11 cellular contexts compared by ENCODE assay signal in the genomic region with DNA sequence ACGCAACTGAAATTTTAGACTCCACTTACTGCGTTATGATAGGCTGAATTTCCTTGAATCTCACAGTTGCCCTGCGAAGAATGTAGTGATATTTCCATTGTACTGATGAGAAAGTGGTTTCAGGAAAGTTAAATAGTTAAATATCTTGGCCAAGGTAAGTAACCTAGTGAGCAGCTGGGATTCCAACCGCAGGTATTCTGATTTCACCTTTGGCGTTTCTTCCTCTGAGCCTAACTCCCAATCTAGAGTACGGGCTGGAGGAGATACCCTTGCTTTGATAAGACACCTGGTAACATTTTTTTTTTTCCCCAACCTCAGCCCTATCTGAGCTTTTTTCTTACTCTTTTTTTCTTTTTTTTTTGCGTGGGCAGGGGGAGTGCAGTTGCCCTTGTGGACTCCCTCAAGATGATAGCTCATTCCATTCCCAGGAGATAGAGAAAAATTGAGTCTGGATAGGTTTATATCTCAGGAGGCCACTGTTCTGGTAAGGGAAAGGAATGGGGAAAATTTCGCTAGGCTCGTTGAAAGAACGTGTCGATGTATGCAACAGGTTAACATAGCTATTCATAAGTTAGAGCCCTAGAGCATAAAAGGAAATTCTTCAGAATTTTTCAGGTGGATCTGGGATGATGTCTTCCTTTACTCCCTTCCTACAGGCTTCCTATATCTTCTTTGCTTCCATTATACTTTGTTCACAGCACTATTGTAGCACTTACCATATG. TPM values are rescaled to one million over a fixed set of nuclear protein-coding genes. Genes with fewer than 3 reads are reported as not detected.
DNase-seq lines count a peak whose midpoint lies in the region; ATAC-seq and TF ChIP-seq lines count a peak whose summit lies in the region.
"Had no signal": no experiment of that assay in that cellular context is flagged by ENCODE, and none has a peak within 500 bp of the region (broad histone marks: within the 10 kb centered on the region; RNA-seq: fewer than 3 reads in every experiment).

No MANE protein-coding gene starts in this region.

- no peaks in the 10 kb centered on the region for H4K20me1 ChIP-seq in SU-DHL-6 (ENCODE audit: low read depth, low read length)

- peak overlapping the region; percentile 5 for H3K27ac Mint-ChIP-seq in stimulated activated memory B cell treated with anti-CD40 and anti-IgM and Interleukin-4, amounts not matched to agents 10 μg/mL and 1 μg/mL and 100 μg/mL, for 72 hours

- no peaks in the 10 kb centered on the region for H3K9me3 Mint-ChIP-seq in activated T-cell treated with anti-CD3 and anti-CD28 coated beads, Interleukin-2, amount 50 U/mL, for 4 hours
- H3K9me3 Mint-ChIP-seq in stimulated activated memory B cell treated with anti-CD40 and anti-IgM and Interleukin-4, amounts not matched to agents 10 μg/mL and 1 μg/mL and 100 μg/mL, for 72 hours = peaks cover 5% of the 10 kb centered on the region

- H3K9me3 ChIP-seq in SU-DHL-6 (ENCODE audit: insufficient read depth, low read length) (no peaks in the 10 kb centered on the region), endocrine pancreas (ENCODE audit: control insufficient read depth, low read length) (no peaks in the 10 kb centered on the region)
- H3K9me3 ChIP-seq: gastroesophageal sphincter, uterus had no signal

- H3K27ac ChIP-seq in SU-DHL-6 (ENCODE audit: low read depth, low read length) = no peak overlapping the region
- H3K27ac ChIP-seq: gastroesophageal sphincter, uterus had no signal

- H3K36me3 ChIP-seq in SU-DHL-6 (ENCODE audit: low read length) (no peaks in the 10 kb centered on the region), endocrine pancreas (ENCODE audit: control insufficient read depth, insufficient read depth, low read length) (no peaks in the 10 kb centered on the region)
- H3K36me3 ChIP-seq: gastroesophageal sphincter, uterus had no signal

- H3K27me3 ChIP-seq in SU-DHL-6 (ENCODE audit: low read length) (no peaks in the 10 kb centered on the region), endocrine pancreas (ENCODE audit: control insufficient read depth, insufficient read depth, low read length) (no peaks in the 10 kb centered on the region)
- H3K27me3 ChIP-seq: gastroesophageal sphincter, uterus had no signal

- peak overlapping the region; percentile 31 for H3K4me2 ChIP-seq in SU-DHL-6 (ENCODE audit: low read depth, low read length, poor library complexity, severe bottlenecking)

- peak overlapping the region; percentile 74 for H3K4me3 Mint-ChIP-seq in activated T-cell treated with anti-CD3 and anti-CD28 coated beads, Interleukin-2, amount 50 U/mL, for 4 hours
- peak overlapping the region; percentile 55 for H3K4me3 Mint-ChIP-seq in stimulated activated memory B cell treated with anti-CD40 and anti-IgM and Interleukin-4, amounts not matched to agents 10 μg/mL and 1 μg/mL and 100 μg/mL, for 72 hours

- DNase-seq in activated T-cell treated with anti-CD3 and anti-CD28 coated beads, Interleukin-2, amount 50 U/mL, for 4 hours = no peak
- no peak for DNase-seq in activated T-cell treated with anti-CD3 and anti-CD28 coated beads, Interleukin-2, amount 50 U/mL, for 48 hours
- no peak for DNase-seq in left lobe of liver (ENCODE audit: low spot score)

- TF ChIP-seq CTCF in SU-DHL-6 (IDR thresholded peaks at IDR 0.05; ENCODE audit: insufficient read depth, low read length, poor library complexity, severe bottlenecking) = no peak

- H3K4me1 Mint-ChIP-seq in activated T-cell treated with anti-CD3 and anti-CD28 coated beads, Interleukin-2, amount 50 U/mL, for 4 hours (ENCODE audit: low read depth) = peaks cover 8% of the 10 kb centered on the region
- H3K4me1 Mint-ChIP-seq in stimulated activated memory B cell treated with anti-CD40 and anti-IgM and Interleukin-4, amounts not matched to agents 10 μg/mL and 1 μg/mL and 100 μg/mL, for 72 hours = peaks cover 11% of the 10 kb centered on the region

- no peaks in the 10 kb centered on the region for H3K36me3 Mint-ChIP-seq in activated T-cell treated with anti-CD3 and anti-CD28 coated beads, Interleukin-2, amount 50 U/mL, for 4 hours (ENCODE audit: insufficient read depth)
- H3K36me3 Mint-ChIP-seq in stimulated activated memory B cell treated with anti-CD40 and anti-IgM and Interleukin-4, amounts not matched to agents 10 μg/mL and 1 μg/mL and 100 μg/mL, for 72 hours = no peaks in the 10 kb centered on the region

- no peaks in the 10 kb centered on the region for H3K79me2 ChIP-seq in SU-DHL-6 (ENCODE audit: insufficient read depth, low read length)

- no peak overlapping the region for H3K4me3 ChIP-seq in SU-DHL-6 (ENCODE audit: insufficient read depth, low read length, poor library complexity, severe bottlenecking)
- H3K4me3 ChIP-seq in endocrine pancreas (ENCODE audit: control insufficient read depth, insufficient read depth, low read length) = peak overlapping the region; percentile 79
- H3K4me3 ChIP-seq: uterus had no signal

- peak overlapping the region; percentile 14 for H2AFZ ChIP-seq in SU-DHL-6 (ENCODE audit: low read depth, low read length, severe bottlenecking)

- H3K27me3 Mint-ChIP-seq in activated T-cell treated with anti-CD3 and anti-CD28 coated beads, Interleukin-2, amount 50 U/mL, for 4 hours (ENCODE audit: low read depth) = no peaks in the 10 kb centered on the region
- H3K27me3 Mint-ChIP-seq in stimulated activated memory B cell treated with anti-CD40 and anti-IgM and Interleukin-4, amounts not matched to agents 10 μg/mL and 1 μg/mL and 100 μg/mL, for 72 hours = no peaks in the 10 kb centered on the region

- no peaks in the 10 kb centered on the region for H3F3A ChIP-seq in SU-DHL-6 (ENCODE audit: insufficient read depth)

- H3K9ac ChIP-seq in SU-DHL-6 (ENCODE audit: low read length) (no peak overlapping the region), endocrine pancreas (ENCODE audit: control insufficient read depth, insufficient read depth, low read length) (peak overlapping the region; percentile 11)

- H3K4me1 ChIP-seq in endocrine pancreas (ENCODE audit: control insufficient read depth, insufficient read depth, low read length) = peaks cover 4% of the 10 kb centered on the region
- H3K4me1 ChIP-seq: gastroesophageal sphincter, uterus had no signal

- no peak for ATAC-seq in activated T-cell treated with anti-CD3 and anti-CD28 coated beads, Interleukin-2, amount 50 U/mL, for 4 hours
- ATAC-seq in stimulated activated memory B cell treated with anti-CD40 and anti-IgM and Interleukin-4, amounts not matched to agents 10 μg/mL and 1 μg/mL and 100 μg/mL, for 72 hours = no peak
- ATAC-seq in GM19324 (IDR thresholded peaks at IDR 0.05; ENCODE audit: low FRiP score, unreplicated experiment) = no peak
- ATAC-seq in HG03045 (IDR thresholded peaks at IDR 0.05; ENCODE audit: unreplicated experiment) = no peak
- no peak for ATAC-seq in left lobe of liver
- ATAC-seq: gastroesophageal sphincter had no signal

- no peaks in the 10 kb centered on the region for H3K9me2 ChIP-seq in SU-DHL-6 (replicated peaks; ENCODE audit: insufficient read depth, low read length)

RNA-seq across cellular contexts. Expression of a gene that starts 3.1 kb away (rescaled TPM):
- total RNA-seq in activated T-cell treated with anti-CD3 and anti-CD28 coated beads, Interleukin-2, amount 50 U/mL, for 4 hours = not detected
- total RNA-seq in left lobe of liver = not detected
- total RNA-seq: gastroesophageal sphincter, myocyte, uterus had no signal

RNA-seq across cellular contexts. Expression of a gene that starts 19.0 kb away (rescaled TPM):
- not detected for total RNA-seq in activated T-cell treated with anti-CD3 and anti-CD28 coated beads, Interleukin-2, amount 50 U/mL, for 4 hours
- 0.40 TPM for total RNA-seq in left lobe of liver

RNA-seq across cellular contexts. Expression of a gene that starts 29.9 kb away (rescaled TPM):
- not detected for total RNA-seq in activated T-cell treated with anti-CD3 and anti-CD28 coated beads, Interleukin-2, amount 50 U/mL, for 4 hours
- total RNA-seq in left lobe of liver = 0.18 TPM
- total RNA-seq: myocyte had no signal
